ENCODE assay signal across 8 cellular contexts in genomic region chr6:149963462-149964242, GRCh38. TPM values are rescaled to one million over a fixed set of nuclear protein-coding genes. Genes with fewer than 3 reads are reported as not detected.
A peak's percentile ranks its signal among the peaks of the same experiment; 100 is the strongest.
DNase-seq lines count a peak whose midpoint lies in the region; ATAC-seq and TF ChIP-seq lines count a peak whose summit lies in the region.

ULBP1 (plus strand) TSS chr6:149963943; CDS start chr6:149964050, 107 bp downstream.

- no peaks in the 10 kb centered on the region for H3K36me3 ChIP-seq in colonic mucosa

- ATAC-seq in HG02798 (IDR thresholded peaks at IDR 0.05; ENCODE audit: poor library complexity, unreplicated experiment) = peak; percentile 54
- ATAC-seq in left lobe of liver = peak; percentile 90

- H3K27me3 ChIP-seq in colonic mucosa = peaks cover 44% of the 10 kb centered on the region

- intact Hi-C loops in colonic mucosa (cut with DNase I) = no loop called here

- DNase-seq in DMS79 treated with DMSO at 0.1 percent for 48 hours (lab: John Stamatoyannopoulos, UW) = peak; percentile 83
- peak; percentile 80 for DNase-seq in NCI-H2227 treated with DMSO at 0.1 percent for 48 hours (lab: John Stamatoyannopoulos, UW)
- peak; percentile 55 for DNase-seq in activated CD4-positive, alpha-beta T cell treated with anti-CD3 and anti-CD28 coated beads for 1 hour
- peak; percentile 81 for DNase-seq in colonic mucosa
- DNase-seq in left lobe of liver (ENCODE audit: low spot score) = peak; percentile 79
- DNase-seq in stimulated activated CD4-positive, alpha-beta T cell treated with anti-CD3 and anti-CD28 coated beads, Interleukin-2, amount 100 ng/mL, for 24 hours = peak; percentile 84 to 90
- no peak for DNase-seq in AML-193 (lab: John Stamatoyannopoulos, UW)

- H3K9ac ChIP-seq in colonic mucosa (ENCODE audit: low read depth in 2 of 2, low read length in 2 of 2) = peak within 1 kb of the TSS in 1 of 2 donors; percentile 53

- TF ChIP-seq CTCF in colonic mucosa (IDR thresholded peaks at IDR 0.05) = no peak

- no peaks in the 10 kb centered on the region for H3K9me3 ChIP-seq in colonic mucosa

- H3K27ac ChIP-seq in colonic mucosa = no peak within 1 kb of the TSS

- H3K4me1 ChIP-seq in colonic mucosa = no peaks in the 10 kb centered on the region

- H3K4me3 ChIP-seq in colonic mucosa = peak within 1 kb of the TSS; percentile 45

RNA-seq across cellular contexts. Expression of gene ULBP1, which starts in this region (rescaled TPM):
- total RNA-seq in colonic mucosa = not detected
- total RNA-seq in left lobe of liver = 0.08 TPM

Comparison
In these comparisons a context has a peak if more than half of its experiments do, and no peak if none do; other contexts are left out.
1. Peak in DNase-seq and H3K4me3 ChIP-seq in colonic mucosa; RNA of the gene not detected or under 1 TPM.
2. Peak in DNase-seq and ATAC-seq in left lobe of liver; RNA of the gene not detected or under 1 TPM.
3. DNase-seq: peak in DMS79 treated with DMSO at 0.1 percent for 48 hours (single experiment), NCI-H2227 treated with DMSO at 0.1 percent for 48 hours (single experiment), activated CD4-positive, alpha-beta T cell treated with anti-CD3 and anti-CD28 coated beads for 1 hour (single experiment) and stimulated activated CD4-positive, alpha-beta T cell treated with anti-CD3 and anti-CD28 coated beads, Interleukin-2, amount 100 ng/mL, for 24 hours (2 of 2); none in AML-193 (0 of 2).